1 cellular context compared by ENCODE assay signal in genomic region chr11:46285594-46286033, GRCh38.
TF ChIP-seq lines count a peak whose summit lies in the region.

No MANE protein-coding gene starts in this region.

TF ChIP-seq in SK-N-SH, 30 proteins besides CTCF, POLR2A, EP300 and RAD21 (continued from another document):
- no peak for TF ChIP-seq SMC3 (IDR thresholded peaks at IDR 0.05; ENCODE audit: low read depth, low read length)
- TF ChIP-seq RFX5 (IDR thresholded peaks at IDR 0.05; ENCODE audit: low read length) = no peak
- peak; percentile 58 for TF ChIP-seq PBX3 (IDR thresholded peaks at IDR 0.05)
